In genomic region chr10:77007836-77008235, GRCh38 we compare ENCODE assay signal across 14 cellular contexts.
DNase-seq lines count a peak whose midpoint lies in the region; ATAC-seq, FAIRE-seq and TF ChIP-seq lines count a peak whose summit lies in the region.
"Had no signal": no experiment of that assay in that cellular context is flagged by ENCODE, and none has a peak within 500 bp of the region (broad histone marks: within the 10 kb centered on the region; RNA-seq: fewer than 3 reads in every experiment).

No MANE protein-coding gene starts in this region.

- H3K4me1 ChIP-seq in keratinocyte (ENCODE audit: control insufficient read depth, extremely low read depth, insufficient read depth, low read length) (peaks cover 17% of the 10 kb centered on the region), A673 (ENCODE audit: insufficient read depth, low read length, poor library complexity, severe bottlenecking) (peaks cover 3% of the 10 kb centered on the region)
- H3K4me1 ChIP-seq: prostate gland had no signal

- H3K36me3 ChIP-seq in keratinocyte (ENCODE audit: control insufficient read depth in 2 of 2, extremely low read depth in 1 of 2, insufficient read depth in 2 of 2, low read length in 2 of 2) (no peaks in the 10 kb centered on the region), A673 (ENCODE audit: insufficient read depth, low read length, poor library complexity, severe bottlenecking) (no peaks in the 10 kb centered on the region)
- H3K36me3 ChIP-seq: prostate gland had no signal

- ATAC-seq in GM18907 (IDR thresholded peaks at IDR 0.05; ENCODE audit: unreplicated experiment) (peak; percentile 76), GM21576 (IDR thresholded peaks at IDR 0.05; ENCODE audit: unreplicated experiment) (peak; percentile 87), HG03139 (IDR thresholded peaks at IDR 0.05; ENCODE audit: unreplicated experiment) (peak; percentile 68)

- POLR2A ChIA-PET in A673 (lab: Charles Lee; ENCODE audit: low non-redundant PET), result no interaction called here

- no peak overlapping the region for H3K9ac ChIP-seq in keratinocyte (ENCODE audit: control insufficient read depth, extremely low read depth, insufficient read depth, low read length)

- H4K20me1 ChIP-seq in keratinocyte (ENCODE audit: control insufficient read depth, extremely low read depth, insufficient read depth, low read length), result no peaks in the 10 kb centered on the region

- CTCF ChIA-PET in A673 (lab: Charles Lee), result no interaction called here

- no peaks in the 10 kb centered on the region for H3K9me1 ChIP-seq in keratinocyte (ENCODE audit: control insufficient read depth, extremely low read depth, insufficient read depth, low read length)

- H3K9me3 ChIP-seq in keratinocyte (ENCODE audit: control insufficient read depth, low read depth, low read length) (peaks cover 6% of the 10 kb centered on the region), A673 (ENCODE audit: low read depth, low read length, poor library complexity, severe bottlenecking) (no peaks in the 10 kb centered on the region)
- H3K9me3 ChIP-seq: prostate gland had no signal

- dilution Hi-C loops in keratinocyte (cut with MboI; ENCODE audit: extremely low pct_ligation_motif_present, low sequenced_read_pairs), result no loop called here

- H3K4me3 ChIP-seq in keratinocyte (ENCODE audit: control insufficient read depth in 2 of 3, extremely low read depth in 1 of 3, insufficient read depth in 2 of 3, low read depth in 1 of 3, low read length in 3 of 3) (no peak overlapping the region), A673 (ENCODE audit: low read depth, low read length, poor library complexity, severe bottlenecking) (no peak overlapping the region)
- H3K4me3 ChIP-seq: lung, prostate gland had no signal

- no peaks in the 10 kb centered on the region for H3K27me3 ChIP-seq in keratinocyte (ENCODE audit: control insufficient read depth, extremely low read depth, insufficient read depth, low read length)
- peaks cover 7% of the 10 kb centered on the region for H3K27me3 ChIP-seq in A673 (replicated peaks; ENCODE audit: insufficient read depth, low read depth, low read length, poor library complexity)

- H3K27ac ChIP-seq in keratinocyte (ENCODE audit: control insufficient read depth, insufficient read depth, low read length), result peak overlapping the region; percentile 15
- H3K27ac ChIP-seq in A673 (ENCODE audit: low read depth, low read length, poor library complexity, severe bottlenecking), result no peak overlapping the region
- H3K27ac ChIP-seq: prostate gland had no signal

- no peak overlapping the region for H3K4me2 ChIP-seq in keratinocyte (ENCODE audit: control insufficient read depth, extremely low read depth, insufficient read depth, low read depth, low read length)

- no TSS peak for BruUV-seq in A673 (replicated peaks; lab: Mats Ljungman, UMichigan)

- no peaks in the 10 kb centered on the region for H3K79me2 ChIP-seq in keratinocyte (ENCODE audit: control insufficient read depth, insufficient read depth, low read length)

- FAIRE-seq in keratinocyte (lab: Jason Lieb, UNC), result no peak

- no peak overlapping the region for H2AFZ ChIP-seq in keratinocyte (ENCODE audit: control insufficient read depth, low read length)

- no peak for TF ChIP-seq CTCF in keratinocyte (optimal IDR thresholded peaks at IDR 0.05 in 1 of 3, IDR thresholded peaks at IDR 0.05 in 1 of 3, conservative IDR thresholded peaks at IDR 0.05 in 1 of 3; ENCODE audit: extremely low read depth in 1 of 3, insufficient read depth in 2 of 3, low read length in 3 of 3)
- no peak for TF ChIP-seq CTCF in A673 (conservative IDR thresholded peaks at IDR 0.05; ENCODE audit: low read depth, low read length)

- DNase-seq in keratinocyte (ENCODE audit: low read depth, low spot score), result no peak
- no peak for DNase-seq in DMS53 treated with DMSO at 0.1 percent for 48 hours (lab: John Stamatoyannopoulos, UW; ENCODE audit: unreplicated experiment)
- DNase-seq in medulla oblongata (ENCODE audit: extremely low spot score), result no peak
- no peak for DNase-seq in HT-29 (ENCODE audit: low spot score)
- no peak for DNase-seq in A673 (ENCODE audit: low spot score)
- DNase-seq: activated CD8-positive, alpha-beta memory T cell treated with anti-CD3 and anti-CD28 coated beads, Interleukin-2, amount 50 U/mL, for 4 hours; aorta; effector CD8-positive, alpha-beta T cell; NCI-H187 had no signal

- intact Hi-C loops in A673 (cut with micrococcal nuclease; ENCODE audit: unreplicated experiment), result loop anchor here (5.0 to 10.0 kb wide), 2 partner anchors 104 to 973 kb away; no protein-coding TSS in a partner anchor
